ENCODE assay signal across 1 cellular context in genomic region chr13:27273658-27274425, GRCh38.
TF ChIP-seq lines count a peak whose summit lies in the region.

No MANE protein-coding gene starts in this region.

TF ChIP-seq in HEK293, 187 proteins besides CTCF, POLR2A, EP300 and RAD21 (continued from another document):
- TF ChIP-seq ZNF692 (tag by site-specific recombination; IDR thresholded peaks at IDR 0.05) (peak; percentile 85), MEIS1 (CRISPR knock-in tag; IDR thresholded peaks at IDR 0.05; ENCODE audit: borderline replicate concordance) (no peak), ZNF596 (tag by site-specific recombination; IDR thresholded peaks at IDR 0.05) (no peak), ZNF148 (tag by site-specific recombination; IDR thresholded peaks at IDR 0.05; ENCODE audit: borderline replicate concordance) (no peak), BCL11A (tag by site-specific recombination; IDR thresholded peaks at IDR 0.05; ENCODE audit: low read depth) (no peak), ZNF202 (tag by site-specific recombination; IDR thresholded peaks at IDR 0.05; ENCODE audit: borderline replicate concordance) (no peak), EGR2 (tag by site-specific recombination; IDR thresholded peaks at IDR 0.05; ENCODE audit: low read depth) (peak; percentile 43; the same call in 1 of the 2 replicates), ZFP37 (tag by site-specific recombination; IDR thresholded peaks at IDR 0.05) (no peak), ZBTB6 (tag by site-specific recombination; IDR thresholded peaks at IDR 0.05) (peak; percentile 71), SCRT2 (tag by site-specific recombination; IDR thresholded peaks at IDR 0.05) (no peak), ZFP69B (tag by site-specific recombination; IDR thresholded peaks at IDR 0.05) (peak; percentile 91), ZNF221 (tag by site-specific recombination; IDR thresholded peaks at IDR 0.05; ENCODE audit: borderline replicate concordance) (no peak), PRDM4 (tag by site-specific recombination; IDR thresholded peaks at IDR 0.05) (0 out of 2 replicates have a peak, but pooled peaks have one; percentile 22), PRDM10 (tag by site-specific recombination; IDR thresholded peaks at IDR 0.05) (peak; percentile 92), WT1 (tag by site-specific recombination; IDR thresholded peaks at IDR 0.05) (peak; percentile 95), FEZF1 (tag by site-specific recombination; IDR thresholded peaks at IDR 0.05) (peak; percentile 76), MZF1 (tag by site-specific recombination; IDR thresholded peaks at IDR 0.05; ENCODE audit: borderline replicate concordance) (0 out of 2 replicates have a peak, but pooled peaks have one; percentile 46)
TF ChIP-seq in HEK293: peak in this region for 12.
